Comparison of ENCODE assay signal across 1 cellular context in genomic region chr9:128159073-128159783, GRCh38.
TF ChIP-seq lines count a peak whose summit lies in the region.

No MANE protein-coding gene starts in this region.

TF ChIP-seq in IMR-90, 13 proteins besides CTCF, POLR2A, EP300 and RAD21:
- TF ChIP-seq MAZ (IDR thresholded peaks at IDR 0.05; ENCODE audit: borderline replicate concordance, low read depth, low read length) (no peak), FOS (IDR thresholded peaks at IDR 0.05; ENCODE audit: low read depth, low read length) (no peak), RFX5 (IDR thresholded peaks at IDR 0.05; ENCODE audit: low read depth, low read length) (no peak), MXI1 (IDR thresholded peaks at IDR 0.05; ENCODE audit: borderline replicate concordance, low read depth, low read length) (no peak), NFE2L2 (IDR thresholded peaks at IDR 0.05; ENCODE audit: low read depth, low read length) (no peak), ELK1 (IDR thresholded peaks at IDR 0.05; ENCODE audit: borderline replicate concordance, low read depth, low read length) (no peak), USF2 (IDR thresholded peaks at IDR 0.05; ENCODE audit: low read depth, low read length) (no peak), CHD1 (IDR thresholded peaks at IDR 0.05; ENCODE audit: low read depth, low read length) (no peak), BHLHE40 (IDR thresholded peaks at IDR 0.05; ENCODE audit: low read depth, low read length) (no peak)
